ENCODE assay signal across 19 cellular contexts in the genomic region with DNA sequence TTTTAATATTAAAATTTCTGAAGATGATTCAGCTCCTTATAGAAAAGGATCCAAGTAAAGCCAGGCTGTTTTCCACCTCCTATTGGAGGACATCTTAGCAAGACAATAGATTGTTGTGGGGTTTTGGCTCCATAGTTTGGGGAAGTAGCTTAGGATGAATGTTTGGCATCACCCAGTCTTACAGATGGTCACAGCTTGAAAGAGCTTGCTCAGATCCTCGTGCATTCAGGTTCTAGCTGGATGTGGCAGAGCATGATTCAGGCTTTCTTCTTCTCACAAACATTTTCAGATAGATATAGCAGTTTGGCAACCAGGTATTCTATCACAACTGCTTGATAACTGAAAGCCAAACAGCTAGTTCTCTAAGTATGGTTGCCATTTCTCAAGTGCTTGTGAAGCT. TPM values are rescaled to one million over a fixed set of nuclear protein-coding genes. Genes with fewer than 3 reads are reported as not detected.
A peak's percentile ranks its signal among the peaks of the same experiment; 100 is the strongest.
DNase-seq lines count a peak whose midpoint lies in the region; ATAC-seq and TF ChIP-seq lines count a peak whose summit lies in the region.
"Had no signal": no experiment of that assay in that cellular context is flagged by ENCODE, and none has a peak within 500 bp of the region (broad histone marks: within the 10 kb centered on the region; RNA-seq: fewer than 3 reads in every experiment).

No MANE protein-coding gene starts in this region.

- DNase-seq in G401 (ENCODE audit: low spot score) (peak; percentile 57), dorsolateral prefrontal cortex (no peak), superior temporal gyrus (ENCODE audit: extremely low spot score) (peak; percentile 40), DMS153 (lab: John Stamatoyannopoulos, UW) (no peak), brain microvascular endothelial cell (no peak)
- DNase-seq: 8988T; ACHN; AML-193; Caco-2; CD8-positive, alpha-beta T cell; DMS79; EL; GF-D8; GM23248; H9 had no signal

- no peaks in the 10 kb centered on the region for H3K36me3 ChIP-seq in brain microvascular endothelial cell (replicated peaks)

- intact Hi-C loops in dorsolateral prefrontal cortex (cut with DNase I), result no loop called here

- no peak for TF ChIP-seq POLR2A in GM18505 (IDR thresholded peaks at IDR 0.05; ENCODE audit: borderline replicate concordance, extremely low read depth, insufficient read depth, insufficient read length)

- ATAC-seq in GM18505 (IDR thresholded peaks at IDR 0.05; ENCODE audit: unreplicated experiment), result no peak
- ATAC-seq: A549; CD8-positive, alpha-beta T cell; HCT116 had no signal

- H3K4me3 ChIP-seq in dorsolateral prefrontal cortex (no peak overlapping the region), brain microvascular endothelial cell (ENCODE audit: low read depth, low read length) (no peak overlapping the region)
- H3K4me3 ChIP-seq: A549, GM23248 had no signal

- peak overlapping the region; percentile 8 for H3K27ac ChIP-seq in angular gyrus (ENCODE audit: low read depth, low read length)
- peak overlapping the region in 44 of 59 donors; percentile 2 to 76 (median 41) for H3K27ac ChIP-seq in dorsolateral prefrontal cortex
- H3K27ac ChIP-seq in brain microvascular endothelial cell, result no peak overlapping the region
- H3K27ac ChIP-seq: A549, GM23248 had no signal

- TF ChIP-seq CTCF in dorsolateral prefrontal cortex (IDR thresholded peaks at IDR 0.05 in 54 of 56, conservative IDR thresholded peaks at IDR 0.05 in 2 of 56; ENCODE audit: low read depth in 1 of 56, partially characterized antibody in 56 of 56) (no peak), brain microvascular endothelial cell (IDR thresholded peaks at IDR 0.05; ENCODE audit: low read depth, low read length, missing control alignments) (no peak)

- H3K27me3 ChIP-seq in dorsolateral prefrontal cortex (no peaks in the 10 kb centered on the region), brain microvascular endothelial cell (replicated peaks) (no peaks in the 10 kb centered on the region)

- in situ Hi-C loops in G401 (cut with HindIII; ENCODE audit: low sequenced_read_pairs) (no loop called here), brain microvascular endothelial cell (cut with HindIII; ENCODE audit: low pct_ligation_motif_present, low sequenced_read_pairs) (no loop called here)

RNA-seq across cellular contexts. Expression of a gene that starts 23.6 kb away (rescaled TPM):
- 3.1 and 19.1 TPM in 2 replicates for total RNA-seq in G401 (2014; rRNA removed; shearing (Covaris generic))
- 10 to 100 TPM in 119 of 120 experiments, 1 to 10 TPM in 1; 9.0 to 26.2 (median 16.6) TPM for total RNA-seq in dorsolateral prefrontal cortex

Comparison
In these comparisons a context has a peak if more than half of its experiments do, and no peak if none do; other contexts are left out.
1. DNase-seq: peak in G401 (single experiment) and superior temporal gyrus (single experiment); none in dorsolateral prefrontal cortex (0 of 10), DMS153 (single experiment) and brain microvascular endothelial cell (single experiment).